2 cellular contexts compared by ENCODE assay signal in genomic region chr2:233356546-233357308, GRCh38.
TF ChIP-seq lines count a peak whose summit lies in the region.

No MANE protein-coding gene starts in this region.

TF ChIP-seq in SK-N-SH, 30 proteins besides CTCF, POLR2A, EP300 and RAD21 (continued from another document):
- TF ChIP-seq REST (IDR thresholded peaks at IDR 0.05; ENCODE audit: low read depth, low read length) = no peak
- TF ChIP-seq EZH2phosphoT487 (IDR thresholded peaks at IDR 0.05; ENCODE audit: borderline replicate concordance, low read depth) = no peak
- no peak for TF ChIP-seq MXI1 (IDR thresholded peaks at IDR 0.05; ENCODE audit: low read depth, low read length)
- no peak for TF ChIP-seq CHD2 (IDR thresholded peaks at IDR 0.05; ENCODE audit: low read length, partially characterized antibody)
- TF ChIP-seq JUND (IDR thresholded peaks at IDR 0.05) = no peak
- TF ChIP-seq YY1 (IDR thresholded peaks at IDR 0.05; ENCODE audit: low read depth) = no peak
- no peak for TF ChIP-seq NRF1 (IDR thresholded peaks at IDR 0.05; ENCODE audit: low read depth, low read length)
- TF ChIP-seq NFIC (IDR thresholded peaks at IDR 0.05; ENCODE audit: borderline replicate concordance) = no peak
- TF ChIP-seq ZBTB33 (IDR thresholded peaks at IDR 0.05; ENCODE audit: borderline replicate concordance, low read depth) = no peak
- TF ChIP-seq FOXM1 (IDR thresholded peaks at IDR 0.05; ENCODE audit: low read depth) = no peak

TF ChIP-seq in SK-N-SH treated with all-trans-retinoic acid at 6 μM for 48 hours, 23 proteins besides CTCF, POLR2A, EP300 and RAD21 (continued from another document):
- no peak for TF ChIP-seq ARNTL (CRISPR knock-in tag; IDR thresholded peaks at IDR 0.05; ENCODE audit: borderline replicate concordance, low read depth)
- no peak for TF ChIP-seq POU6F1 (CRISPR knock-in tag; IDR thresholded peaks at IDR 0.05; ENCODE audit: borderline replicate concordance, low read depth)
- no peak for TF ChIP-seq TOX (CRISPR knock-in tag; IDR thresholded peaks at IDR 0.05; ENCODE audit: borderline replicate concordance)
- TF ChIP-seq PATZ1 (CRISPR knock-in tag; IDR thresholded peaks at IDR 0.05; ENCODE audit: borderline replicate concordance) = no peak
